8 cellular contexts compared by ENCODE assay signal in genomic region chr12:54368709-54369596, GRCh38. TPM values are rescaled to one million over a fixed set of nuclear protein-coding genes. Genes with fewer than 3 reads are reported as not detected.
DNase-seq lines count a peak whose midpoint lies in the region; ATAC-seq, FAIRE-seq and TF ChIP-seq lines count a peak whose summit lies in the region.

No MANE protein-coding gene starts in this region.

- intact Hi-C loops in endothelial cell of umbilical vein (cut with micrococcal nuclease) = loop anchor here (1.0 to 10.0 kb wide), 4 partner anchors 74 to 364 kb away; partner anchors contain the start of genes HOXC8 and HOXC9

- no peaks in the 10 kb centered on the region for H3K27me3 ChIP-seq in endothelial cell of umbilical vein (ENCODE audit: control insufficient read depth in 2 of 2, insufficient read depth in 2 of 2, low read length in 2 of 2)

- TF ChIP-seq POLR2A in endothelial cell of umbilical vein (IDR thresholded peaks at IDR 0.05; ENCODE audit: low read depth, low read length) = no peak

- H3K9ac ChIP-seq in endothelial cell of umbilical vein (replicated peaks; ENCODE audit: extremely low read depth, insufficient read depth, low read length) = no peak overlapping the region

- H3K9me1 ChIP-seq in endothelial cell of umbilical vein (replicated peaks; ENCODE audit: control insufficient read depth, extremely low read depth, insufficient read depth, low read length) = no peaks in the 10 kb centered on the region

- no peaks in the 10 kb centered on the region for H3K9me3 ChIP-seq in endothelial cell of umbilical vein (replicated peaks; ENCODE audit: control insufficient read depth, insufficient read depth, low read length)

- no peaks in the 10 kb centered on the region for H3K36me3 ChIP-seq in endothelial cell of umbilical vein (ENCODE audit: control insufficient read depth in 2 of 2, extremely low read depth in 1 of 2, insufficient read depth in 2 of 2, low read length in 2 of 2)

- peaks cover 33% of the 10 kb centered on the region for H3K4me1 ChIP-seq in endothelial cell of umbilical vein (ENCODE audit: control insufficient read depth, extremely low read depth, insufficient read depth, low read length)

- POLR2A ChIA-PET in endothelial cell of umbilical vein (lab: Charles Lee) = interaction anchor here (1.0 to 1.1 kb wide), 2 partner anchors 82 to 89 kb away, joined by 4 read pairs; partner anchors contain the start of genes CBX5 and HNRNPA1

- TSS peak; percentile 45 for BruUV-seq in endothelial cell of umbilical vein (replicated peaks; lab: Mats Ljungman, UMichigan)

- FAIRE-seq in endothelial cell of umbilical vein (lab: Jason Lieb, UNC) = peak; percentile 96

- H3K79me2 ChIP-seq in endothelial cell of umbilical vein (ENCODE audit: control insufficient read depth, insufficient read depth, low read length) = no peaks in the 10 kb centered on the region

- H3K4me2 ChIP-seq in endothelial cell of umbilical vein (ENCODE audit: insufficient read depth, low read length) = peak overlapping the region; percentile 68

- H3K4me3 ChIP-seq in endothelial cell of umbilical vein (replicated peaks in 1 of 3; ENCODE audit: insufficient read depth in 1 of 3, low read depth in 1 of 3, low read length in 3 of 3) = peak overlapping the region; percentile 6 to 39 (median 23)

- no peaks in the 10 kb centered on the region for H4K20me1 ChIP-seq in endothelial cell of umbilical vein (replicated peaks; ENCODE audit: control insufficient read depth, extremely low read depth, insufficient read depth, low read length)

- peak; percentile 93 for DNase-seq in HT-29 (ENCODE audit: low spot score)
- DNase-seq in NOMO-1 treated with DMSO at 0.1 percent for 48 hours (lab: John Stamatoyannopoulos, UW; ENCODE audit: unreplicated experiment) = peak; percentile 72
- DNase-seq in activated CD8-positive, alpha-beta memory T cell treated with anti-CD3 and anti-CD28 coated beads, Interleukin-2, amount 50 U/mL, for 1 hour (ENCODE audit: extremely low read depth) = peak; percentile 72
- peak; percentile 85 for DNase-seq in endothelial cell of umbilical vein (ENCODE audit: low read depth, low spot score)
- DNase-seq in mucosa of gallbladder (ENCODE audit: low spot score) = peak; percentile 90
- peak; percentile 84 to 86 for DNase-seq in stimulated activated CD8-positive, alpha-beta memory T cell treated with anti-CD3 and anti-CD28 coated beads, Interleukin-2, amount 100 ng/mL, for 48 hours (ENCODE audit: low read depth in 2 of 2)

- CTCF ChIA-PET in endothelial cell of umbilical vein (lab: Charles Lee) = interaction anchor here (0.6 to 1.8 kb wide), 25 partner anchors 10 to 168 kb away, joined by 3 to 34 read pairs (median 5); partner anchors contain the start of gene COPZ1

- peak; percentile 78 for ATAC-seq in GM19395 (IDR thresholded peaks at IDR 0.05; ENCODE audit: unreplicated experiment)

- H3K27ac ChIP-seq in C4-2B (no peak overlapping the region), endothelial cell of umbilical vein (ENCODE audit: insufficient read depth, low read depth, low read length) (no peak overlapping the region)

- dilution Hi-C loops in endothelial cell of umbilical vein (cut with MboI; ENCODE audit: extremely low pct_ligation_motif_present, low sequenced_read_pairs) = no loop called here

- TF ChIP-seq CTCF in C4-2B (conservative IDR thresholded peaks at IDR 0.05) = peak; percentile 94
- TF ChIP-seq CTCF in endothelial cell of umbilical vein (IDR thresholded peaks at IDR 0.05; ENCODE audit: extremely low read depth in 1 of 2, insufficient read depth in 1 of 2, low read depth in 1 of 2, low read length in 2 of 2) = peak; percentile 91 to 92

- H2AFZ ChIP-seq in endothelial cell of umbilical vein (ENCODE audit: low read depth, low read length) = peak overlapping the region; percentile 68

TF ChIP-seq in endothelial cell of umbilical vein, 7 proteins besides CTCF, POLR2A, EP300 and RAD21:
- TF ChIP-seq JUN (IDR thresholded peaks at IDR 0.05; ENCODE audit: borderline replicate concordance, insufficient read depth, insufficient read length, low read depth) (no peak), EZH2 (IDR thresholded peaks at IDR 0.05; ENCODE audit: borderline replicate concordance, low read depth, low read length, severe bottlenecking) (no peak), MYC (IDR thresholded peaks at IDR 0.05; ENCODE audit: low read depth, low read length) (no peak), POLR2AphosphoS5 (IDR thresholded peaks at IDR 0.05; ENCODE audit: insufficient read depth, low read depth, low read length) (no peak), GATA2 (IDR thresholded peaks at IDR 0.05; ENCODE audit: insufficient read depth, insufficient read length, low read depth, low read length) (no peak), FOS (IDR thresholded peaks at IDR 0.05; ENCODE audit: borderline replicate concordance, insufficient read depth, low read length) (no peak)
- TF ChIP-seq, protein P1, sequence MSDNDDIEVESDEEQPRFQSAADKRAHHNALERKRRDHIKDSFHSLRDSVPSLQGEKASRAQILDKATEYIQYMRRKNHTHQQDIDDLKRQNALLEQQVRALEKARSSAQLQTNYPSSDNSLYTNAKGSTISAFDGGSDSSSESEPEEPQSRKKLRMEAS (IDR thresholded peaks at IDR 0.05; ENCODE audit: insufficient read depth, insufficient read length) = no peak
TF ChIP-seq in endothelial cell of umbilical vein: peak in this region for 0.

RNA-seq across cellular contexts. Expression of gene GPR84, which starts 4.7 kb away (rescaled TPM):
- not detected in 2 replicates for total RNA-seq in HT-29 (2014; rRNA removed; shearing (Covaris generic))
- not detected in 2 replicates for total RNA-seq in endothelial cell of umbilical vein
- 0.08 TPM in 1 of 2 replicates, not detected in the other for polyA plus RNA-seq in endothelial cell of umbilical vein
- 0.03 TPM in 1 of 2 replicates, not detected in the other for polyA plus RNA-seq in endothelial cell of umbilical vein (2011; cell fraction: cytosol; rRNA removed)
- polyA plus RNA-seq in endothelial cell of umbilical vein (2011; cell fraction: nucleus; rRNA removed) = 0.48 and 0.63 TPM in 2 replicates
- polyA plus RNA-seq in endothelial cell of umbilical vein (2012) = not detected in 2 replicates
- not detected in 2 replicates for polyA minus RNA-seq in endothelial cell of umbilical vein
- not detected for polyA minus RNA-seq in endothelial cell of umbilical vein (2011; cell fraction: cytosol; rRNA and poly(A)+ RNA removed)
- polyA minus RNA-seq in endothelial cell of umbilical vein (2011; cell fraction: nucleus; rRNA and poly(A)+ RNA removed) = 0.38 and 0.48 TPM in 2 replicates
- total RNA-seq in mucosa of gallbladder = 1.8 TPM

RNA-seq across cellular contexts. Expression of gene ZNF385A, which starts 15.6 kb away (rescaled TPM):
- total RNA-seq in HT-29 (2014; rRNA removed; shearing (Covaris generic)) = 0.10 and 1.3 TPM in 2 replicates
- total RNA-seq in endothelial cell of umbilical vein (7.9 and 9.6 TPM in 2 replicates), mucosa of gallbladder (11.4 TPM)
- polyA plus RNA-seq in endothelial cell of umbilical vein = 1.6 and 2.3 TPM in 2 replicates
- polyA plus RNA-seq in endothelial cell of umbilical vein (2011; cell fraction: cytosol; rRNA removed) = 1.6 and 2.1 TPM in 2 replicates
- 3.9 and 4.0 TPM in 2 replicates for polyA plus RNA-seq in endothelial cell of umbilical vein (2011; cell fraction: nucleus; rRNA removed)
- 5.2 and 7.8 TPM in 2 replicates for polyA plus RNA-seq in endothelial cell of umbilical vein (2012)
- 2.1 and 3.5 TPM in 2 replicates for polyA minus RNA-seq in endothelial cell of umbilical vein
- polyA minus RNA-seq in endothelial cell of umbilical vein (2011; cell fraction: cytosol; rRNA and poly(A)+ RNA removed) = 8.5 TPM
- 2.3 and 4.6 TPM in 2 replicates for polyA minus RNA-seq in endothelial cell of umbilical vein (2011; cell fraction: nucleus; rRNA and poly(A)+ RNA removed)

RNA-seq across cellular contexts. Expression of gene COPZ1, which starts 44.0 kb away (rescaled TPM):
- total RNA-seq in HT-29 (2014; rRNA removed; shearing (Covaris generic)) = 83.7 and 89.9 TPM in 2 replicates
- 137 and 143 TPM in 2 replicates for total RNA-seq in endothelial cell of umbilical vein
- 169 and 174 TPM in 2 replicates for polyA plus RNA-seq in endothelial cell of umbilical vein
- polyA plus RNA-seq in endothelial cell of umbilical vein (2011; cell fraction: cytosol; rRNA removed) = 179 and 185 TPM in 2 replicates
- 89.4 and 104 TPM in 2 replicates for polyA plus RNA-seq in endothelial cell of umbilical vein (2011; cell fraction: nucleus; rRNA removed)
- 280 and 300 TPM in 2 replicates for polyA plus RNA-seq in endothelial cell of umbilical vein (2012)
- polyA minus RNA-seq in endothelial cell of umbilical vein = 153 and 165 TPM in 2 replicates
- 137 TPM for polyA minus RNA-seq in endothelial cell of umbilical vein (2011; cell fraction: cytosol; rRNA and poly(A)+ RNA removed)
- 37.6 and 48.5 TPM in 2 replicates for polyA minus RNA-seq in endothelial cell of umbilical vein (2011; cell fraction: nucleus; rRNA and poly(A)+ RNA removed)
- total RNA-seq in mucosa of gallbladder = 138 TPM

RNA-seq across cellular contexts. Expression of gene ITGA5, which starts 50.1 kb away (rescaled TPM):
- total RNA-seq in HT-29 (2014; rRNA removed; shearing (Covaris generic)) = not detected in 2 replicates
- total RNA-seq in endothelial cell of umbilical vein (938 and 994 TPM in 2 replicates), mucosa of gallbladder (39.3 TPM)
- 657 and 731 TPM in 2 replicates for polyA plus RNA-seq in endothelial cell of umbilical vein
- polyA plus RNA-seq in endothelial cell of umbilical vein (2011; cell fraction: cytosol; rRNA removed) = 643 and 681 TPM in 2 replicates
- polyA plus RNA-seq in endothelial cell of umbilical vein (2011; cell fraction: nucleus; rRNA removed) = 771 and 889 TPM in 2 replicates
- polyA plus RNA-seq in endothelial cell of umbilical vein (2012) = 879 and 902 TPM in 2 replicates
- 914 and 1,135 TPM in 2 replicates for polyA minus RNA-seq in endothelial cell of umbilical vein
- 30.9 TPM for polyA minus RNA-seq in endothelial cell of umbilical vein (2011; cell fraction: cytosol; rRNA and poly(A)+ RNA removed)
- 459 and 500 TPM in 2 replicates for polyA minus RNA-seq in endothelial cell of umbilical vein (2011; cell fraction: nucleus; rRNA and poly(A)+ RNA removed)
